In genomic region chr3:30602946-30603345, GRCh38 we compare ENCODE assay signal across 11 cellular contexts. TPM values are rescaled to one million over a fixed set of nuclear protein-coding genes. Genes with fewer than 3 reads are reported as not detected.
DNase-seq lines count a peak whose midpoint lies in the region; ATAC-seq and TF ChIP-seq lines count a peak whose summit lies in the region.
"Had no signal": no experiment of that assay in that cellular context is flagged by ENCODE, and none has a peak within 500 bp of the region (broad histone marks: within the 10 kb centered on the region; RNA-seq: fewer than 3 reads in every experiment).

No MANE protein-coding gene starts in this region.

- H4K20me1 ChIP-seq in smooth muscle cell (ENCODE audit: low read depth) = peaks cover 1% of the 10 kb centered on the region

- H3K27me3 ChIP-seq in smooth muscle cell (ENCODE audit: low read depth) (no peaks in the 10 kb centered on the region), Peyer's patch (no peaks in the 10 kb centered on the region)
- H3K27me3 ChIP-seq: pancreas had no signal

- H3K36me3 ChIP-seq in smooth muscle cell (ENCODE audit: low read depth) (no peaks in the 10 kb centered on the region), Peyer's patch (no peaks in the 10 kb centered on the region)
- H3K36me3 ChIP-seq: pancreas had no signal

- H3K9me3 ChIP-seq in smooth muscle cell (replicated peaks; ENCODE audit: low read depth) (no peaks in the 10 kb centered on the region), Peyer's patch (no peaks in the 10 kb centered on the region)
- H3K9me3 ChIP-seq: pancreas had no signal

- no peaks in the 10 kb centered on the region for H3F3A ChIP-seq in smooth muscle cell (ENCODE audit: low read depth)

- H2AFZ ChIP-seq in smooth muscle cell (ENCODE audit: low read depth) = peak overlapping the region; percentile 11

- H3K9ac ChIP-seq in smooth muscle cell (ENCODE audit: low read depth) = no peak overlapping the region

- H3K9me3 Mint-ChIP-seq in activated T-cell treated with anti-CD3 and anti-CD28 coated beads, Interleukin-2, amount 50 U/mL, for 72 hours = no peaks in the 10 kb centered on the region

- no peak overlapping the region for H3K27ac ChIP-seq in smooth muscle cell (ENCODE audit: low read depth)
- H3K27ac ChIP-seq in Peyer's patch = peak overlapping the region in 2 of 4 donors; percentile 14 to 100
- H3K27ac ChIP-seq: pancreas had no signal

- ATAC-seq in activated T-cell treated with anti-CD3 and anti-CD28 coated beads, Interleukin-2, amount 50 U/mL, for 72 hours (replicated peaks in 1 of 2) = no peak
- peak; percentile 31 for ATAC-seq in HG02678 (IDR thresholded peaks at IDR 0.05; ENCODE audit: unreplicated experiment)
- no peak for ATAC-seq in HG03565 (IDR thresholded peaks at IDR 0.05; ENCODE audit: unreplicated experiment)
- ATAC-seq: esophagus mucosa, pancreas had no signal

- H3K36me3 Mint-ChIP-seq in activated T-cell treated with anti-CD3 and anti-CD28 coated beads, Interleukin-2, amount 50 U/mL, for 72 hours (ENCODE audit: insufficient read depth in 2 of 2) = peaks cover 0 to 3% of the 10 kb centered on the region in 2 donors

- no peak for DNase-seq in activated T-cell treated with anti-CD3 and anti-CD28 coated beads, Interleukin-2, amount 50 U/mL, for 72 hours
- DNase-seq in activated T-cell treated with anti-CD3 and anti-CD28 coated beads for 4 hours (no peak), OCI-M1 (lab: John Stamatoyannopoulos, UW) (peak; percentile 28), smooth muscle cell (lab: John Stamatoyannopoulos, UW; ENCODE audit: unreplicated experiment) (no peak), Peyer's patch (no peak), G401 (ENCODE audit: low spot score) (no peak)
- DNase-seq: cerebellar nuclear complex, pancreas had no signal

- peaks cover 47% of the 10 kb centered on the region for H3K4me1 Mint-ChIP-seq in activated T-cell treated with anti-CD3 and anti-CD28 coated beads, Interleukin-2, amount 50 U/mL, for 72 hours (ENCODE audit: low read depth)

- no peak overlapping the region for H3K4me2 ChIP-seq in smooth muscle cell

- H3K4me3 ChIP-seq in smooth muscle cell (no peak overlapping the region), Peyer's patch (no peak overlapping the region)
- H3K4me3 ChIP-seq: pancreas had no signal

- H3K4me1 ChIP-seq in smooth muscle cell (ENCODE audit: low read depth) (peaks cover 6% of the 10 kb centered on the region), Peyer's patch (peaks cover 0 to 26% (median 13%) of the 10 kb centered on the region in 4 donors)

- TF ChIP-seq CTCF in smooth muscle cell (IDR thresholded peaks at IDR 0.05; ENCODE audit: borderline replicate concordance, insufficient read depth, poor library complexity, severe bottlenecking) (no peak), Peyer's patch (IDR thresholded peaks at IDR 0.05) (no peak)

- TF ChIP-seq POLR2A in Peyer's patch (IDR thresholded peaks at IDR 0.05) = no peak

- no peaks in the 10 kb centered on the region for H3K27me3 Mint-ChIP-seq in activated T-cell treated with anti-CD3 and anti-CD28 coated beads, Interleukin-2, amount 50 U/mL, for 72 hours (ENCODE audit: low read depth)

- H3K79me2 ChIP-seq in smooth muscle cell (ENCODE audit: low read depth) = peaks cover 14% of the 10 kb centered on the region

- peak overlapping the region; percentile 41 to 97 for H3K4me3 Mint-ChIP-seq in activated T-cell treated with anti-CD3 and anti-CD28 coated beads, Interleukin-2, amount 50 U/mL, for 72 hours

- in situ Hi-C loops in G401 (cut with HindIII; ENCODE audit: low sequenced_read_pairs) = no loop called here

- H3K27ac Mint-ChIP-seq in activated T-cell treated with anti-CD3 and anti-CD28 coated beads, Interleukin-2, amount 50 U/mL, for 72 hours = peak overlapping the region; percentile 30

- WGBS in smooth muscle cell (ENCODE audit: low lambda C conversion rate) = 74% methylated on average over 4 of the region's 4 CpGs

RNA-seq across cellular contexts. Expression of gene TGFBR2, which starts 3.5 kb away (rescaled TPM):
- total RNA-seq in activated T-cell treated with anti-CD3 and anti-CD28 coated beads, Interleukin-2, amount 50 U/mL, for 72 hours = 10 to 100 TPM; 37.7 to 45.9 TPM
- total RNA-seq in smooth muscle cell (53.7 and 60.9 TPM in 2 replicates), Peyer's patch (100 to 1,000 TPM in 2 of 4 donors, 10 to 100 TPM in 2; 51.8 to 127 (median 105) TPM)
- polyA plus RNA-seq in smooth muscle cell = 37.5 and 39.6 TPM in 2 replicates
- total RNA-seq in G401 (2014; rRNA removed; shearing (Covaris generic)) = 0.81 TPM in 1 of 2 replicates, not detected in the other

Comparison
In these comparisons a context has a peak if more than half of its experiments do, and no peak if none do; other contexts are left out.
1. RNA of gene TGFBR2, which starts 3.5 kb away (total RNA-seq): 51.8 to 127 TPM in Peyer's patch, 53.7 to 60.9 TPM in smooth muscle cell and 37.7 to 45.9 TPM in activated T-cell treated with anti-CD3 and anti-CD28 coated beads, Interleukin-2, amount 50 U/mL, for 72 hours; 0.81 TPM in G401; every median in the first group is over 10 times any median in the second.